Comparison of ENCODE assay signal across 27 cellular contexts in the genomic region with DNA sequence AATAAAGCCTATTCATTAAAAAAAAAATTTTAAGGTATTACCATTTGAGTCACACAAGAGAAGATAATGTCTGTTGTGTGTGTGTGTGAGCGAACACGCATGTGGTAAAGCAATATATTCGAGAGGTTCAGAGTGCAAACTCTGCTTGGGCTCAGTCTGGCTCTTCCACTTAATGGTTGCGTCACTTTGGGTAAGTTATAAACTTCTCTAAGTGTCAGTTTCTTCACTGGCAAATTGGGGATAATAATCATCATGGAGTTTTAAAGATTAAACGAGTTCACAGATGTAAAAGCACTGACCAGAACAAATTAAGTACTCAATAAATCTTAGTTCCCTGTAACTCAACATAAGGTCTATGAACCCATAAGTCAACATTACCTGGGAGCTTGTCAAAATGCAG. TPM values are rescaled to one million over a fixed set of nuclear protein-coding genes. Genes with fewer than 3 reads are reported as not detected.
DNase-seq lines count a peak whose midpoint lies in the region; ATAC-seq and TF ChIP-seq lines count a peak whose summit lies in the region.
"Had no signal": no experiment of that assay in that cellular context is flagged by ENCODE, and none has a peak within 500 bp of the region (broad histone marks: within the 10 kb centered on the region; RNA-seq: fewer than 3 reads in every experiment).

No MANE protein-coding gene starts in this region.

- H3K27ac Mint-ChIP-seq in activated T-cell treated with anti-CD3 and anti-CD28 coated beads, Interleukin-2, amount 50 U/mL, for 24 hours: peak overlapping the region; percentile 33
- no peak overlapping the region for H3K27ac Mint-ChIP-seq in central memory CD8-positive, alpha-beta T cell (ENCODE audit: low read depth)

- no peak overlapping the region for H3K4me3 Mint-ChIP-seq in activated T-cell treated with anti-CD3 and anti-CD28 coated beads, Interleukin-2, amount 50 U/mL, for 24 hours
- peak overlapping the region; percentile 41 for H3K4me3 Mint-ChIP-seq in central memory CD8-positive, alpha-beta T cell

- peaks cover 10% of the 10 kb centered on the region; the same call in 1 of the 2 replicates for H4K20me1 ChIP-seq in IMR-90 (ENCODE audit: insufficient read depth, low read length)

- H3K4me1 Mint-ChIP-seq in activated T-cell treated with anti-CD3 and anti-CD28 coated beads, Interleukin-2, amount 50 U/mL, for 24 hours (ENCODE audit: low read depth): peaks cover 66% of the 10 kb centered on the region
- peaks cover 81% of the 10 kb centered on the region for H3K4me1 Mint-ChIP-seq in central memory CD8-positive, alpha-beta T cell

- dilution Hi-C loops in IMR-90 (cut with HindIII; ENCODE audit: low sequenced_read_pairs, unreplicated experiment): no loop called here

- WGBS in IMR-90 (ENCODE audit: extremely low coverage in 2 of 2, insufficient read length in 1 of 2), 2 experiments: no CpG with 5 or more reads among the region's 5 CpGs
- WGBS in liver: 74% methylated on average over 5 of the region's 5 CpGs

- H3K27me3 ChIP-seq in IMR-90 (ENCODE audit: control insufficient read depth, insufficient read depth, low read length) (no peaks in the 10 kb centered on the region), liver (ENCODE audit: control insufficient read depth in 4 of 4, insufficient read depth in 4 of 4, low read length in 3 of 4) (no peaks in the 10 kb centered on the region)

- H4K91ac ChIP-seq in IMR-90 (ENCODE audit: insufficient read depth, low read depth, low read length): no peak overlapping the region

- no peak overlapping the region for H3K56ac ChIP-seq in IMR-90 (ENCODE audit: extremely low read depth, insufficient read depth, low read length)

- H3K27ac ChIP-seq in IMR-90 (ENCODE audit: insufficient read depth, low read length) (no peak overlapping the region), liver (ENCODE audit: low read depth in 1 of 2, low read length in 2 of 2) (no peak overlapping the region)
- H3K27ac ChIP-seq: A549, RWPE1, SK-N-MC had no signal

- CTCF ChIA-PET in IMR-90 (lab: Yijun Ruan, JAX): no interaction called here

- H3K27me3 Mint-ChIP-seq in activated T-cell treated with anti-CD3 and anti-CD28 coated beads, Interleukin-2, amount 50 U/mL, for 24 hours: no peaks in the 10 kb centered on the region
- H3K27me3 Mint-ChIP-seq in central memory CD8-positive, alpha-beta T cell: no peaks in the 10 kb centered on the region
- H3K27me3 Mint-ChIP-seq: CD4-positive, alpha-beta memory T cell had no signal

- DNase-seq in activated T-cell treated with anti-CD3 and anti-CD28 coated beads, Interleukin-2, amount 50 U/mL, for 24 hours: no peak
- DNase-seq in activated T-cell treated with anti-CD3 and anti-CD28 coated beads for 4 hours (no peak), IMR-90 (no peak), HK-2 (ENCODE audit: unreplicated experiment) (no peak), GF-D8 (lab: John Stamatoyannopoulos, UW) (no peak)
- DNase-seq in central memory CD8-positive, alpha-beta T cell (ENCODE audit: low spot score in 2 of 2): no peak
- DNase-seq: AML-193; C1 segment of cervical spinal cord; Caco-2; CD4-positive, alpha-beta memory T cell; EL; GDM1; GOT3; Kasumi-1; NCI-H2029 treated with DMSO at 0.1 percent for 48 hours; NCI-H446 treated with DMSO at 0.1 percent for 48 hours; NCI-H526; NCI-H82; SHP77 had no signal

- H2BK5ac ChIP-seq in IMR-90 (ENCODE audit: low read depth, low read length, poor library complexity, severe bottlenecking): no peak overlapping the region

- TF ChIP-seq CTCF in IMR-90 (conservative IDR thresholded peaks at IDR 0.05; ENCODE audit: low read depth, low read length) (no peak), liver (IDR thresholded peaks at IDR 0.05; ENCODE audit: low read depth, low read length, missing input control) (no peak)

- H3K4ac ChIP-seq in IMR-90 (ENCODE audit: low read depth, low read length): no peak overlapping the region

- H2BK20ac ChIP-seq in IMR-90 (ENCODE audit: low read depth, low read length): no peak overlapping the region

- H3K23ac ChIP-seq in IMR-90 (ENCODE audit: low read depth, low read length): no peak overlapping the region

- TF ChIP-seq POLR2A in IMR-90 (IDR thresholded peaks at IDR 0.05; ENCODE audit: low read depth, low read length): no peak

- no peak overlapping the region for H2AFZ ChIP-seq in IMR-90 (replicated peaks; ENCODE audit: low read length, poor library complexity)

- TF ChIP-seq RAD21 in IMR-90 (IDR thresholded peaks at IDR 0.05; ENCODE audit: low read length) (no peak), liver (IDR thresholded peaks at IDR 0.05) (no peak)

- no peak overlapping the region for H3K14ac ChIP-seq in IMR-90 (replicated peaks; ENCODE audit: low read depth, low read length)

- H4K5ac ChIP-seq in IMR-90 (ENCODE audit: low read depth, low read length): no peak overlapping the region

- H2BK15ac ChIP-seq in IMR-90 (ENCODE audit: low read depth, low read length): no peak overlapping the region

- H2AK5ac ChIP-seq in IMR-90 (ENCODE audit: low read depth, low read length): no peak overlapping the region

- H3K9me3 Mint-ChIP-seq in activated T-cell treated with anti-CD3 and anti-CD28 coated beads, Interleukin-2, amount 50 U/mL, for 24 hours: no peaks in the 10 kb centered on the region
- H3K9me3 Mint-ChIP-seq in central memory CD8-positive, alpha-beta T cell: no peaks in the 10 kb centered on the region

- no peaks in the 10 kb centered on the region for H3K9me1 ChIP-seq in IMR-90 (ENCODE audit: insufficient read depth, low read length)

- H3K9me3 ChIP-seq in IMR-90 (ENCODE audit: control insufficient read depth, insufficient read depth, low read length): no peaks in the 10 kb centered on the region
- no peaks in the 10 kb centered on the region for H3K9me3 ChIP-seq in liver (ENCODE audit: control insufficient read depth in 4 of 4, low read length in 3 of 4)
- H3K9me3 ChIP-seq: A549, Caco-2, HAP-1 had no signal

- H4K8ac ChIP-seq in IMR-90 (ENCODE audit: low read depth in 2 of 2, low read length in 2 of 2): no peak overlapping the region

- POLR2A ChIA-PET in IMR-90 (lab: Charles Lee; ENCODE audit: unreplicated experiment): no interaction called here

- no peak overlapping the region for H3K4me2 ChIP-seq in IMR-90 (ENCODE audit: low read depth, low read length)
- H3K4me2 ChIP-seq: A549 had no signal

- H3K4me1 ChIP-seq in IMR-90 (ENCODE audit: control insufficient read depth, insufficient read depth, low read length): peaks cover 5% of the 10 kb centered on the region; the same call in 1 of the 2 replicates
- peaks cover 2 to 23% (median 17%) of the 10 kb centered on the region in 4 donors for H3K4me1 ChIP-seq in liver (ENCODE audit: control insufficient read depth in 4 of 4, insufficient read depth in 4 of 4, low read length in 3 of 4)

- H3K36me3 ChIP-seq in IMR-90 (ENCODE audit: control insufficient read depth, insufficient read depth, low read length) (no peaks in the 10 kb centered on the region), liver (ENCODE audit: control insufficient read depth in 4 of 4, insufficient read depth in 3 of 4, low read depth in 1 of 4, low read length in 3 of 4) (no peaks in the 10 kb centered on the region)
- H3K36me3 ChIP-seq: HAP-1 had no signal

- H3K9ac ChIP-seq in IMR-90 (ENCODE audit: low read depth, low read length) (no peak overlapping the region), liver (ENCODE audit: low read depth in 1 of 2, low read length in 2 of 2) (no peak overlapping the region)

- no peak overlapping the region for H3K4me3 ChIP-seq in IMR-90 (ENCODE audit: insufficient read depth, low read depth, low read length)
- H3K4me3 ChIP-seq in liver (ENCODE audit: low read depth in 1 of 3, low read length in 3 of 3): no peak overlapping the region
- H3K4me3 ChIP-seq: A549, HAP-1, K562, SK-N-MC had no signal

- H3K79me1 ChIP-seq in IMR-90 (ENCODE audit: low read depth in 1 of 2, low read length in 2 of 2): peaks cover 17 to 58% of the 10 kb centered on the region in 2 experiments

- intact Hi-C loops in IMR-90 (cut with micrococcal nuclease): no loop called here

- ATAC-seq in IMR-90 (ENCODE audit: low read depth) (no peak), HG03565 (IDR thresholded peaks at IDR 0.05; ENCODE audit: unreplicated experiment) (no peak)
- ATAC-seq in central memory CD8-positive, alpha-beta T cell (replicated peaks; ENCODE audit: extremely low read depth, poor library complexity, severe bottlenecking): no peak
- ATAC-seq: A549, K562, Panc1 had no signal

- H2AK9ac ChIP-seq in IMR-90 (replicated peaks; ENCODE audit: low read depth, low read length, poor library complexity): no peak overlapping the region

- no peak overlapping the region for H3K18ac ChIP-seq in IMR-90 (ENCODE audit: low read depth, low read length)

- in situ Hi-C loops in IMR-90 (cut with MboI; ENCODE audit: low sequenced_read_pairs): no loop called here

- BruUV-seq in IMR-90 (replicated peaks; lab: Mats Ljungman, UMichigan): no TSS peak

- H2BK120ac ChIP-seq in IMR-90 (ENCODE audit: low read depth, low read length): no peak overlapping the region

- peaks cover 7% of the 10 kb centered on the region for H3K36me3 Mint-ChIP-seq in activated T-cell treated with anti-CD3 and anti-CD28 coated beads, Interleukin-2, amount 50 U/mL, for 24 hours (ENCODE audit: low read depth)
- H3K36me3 Mint-ChIP-seq in central memory CD8-positive, alpha-beta T cell (ENCODE audit: insufficient read depth): peaks cover 25% of the 10 kb centered on the region

TF ChIP-seq in IMR-90, 13 proteins besides CTCF, POLR2A, EP300 and RAD21 (continues in another document):
- no peak for TF ChIP-seq RCOR1 (IDR thresholded peaks at IDR 0.05; ENCODE audit: insufficient replicate concordance, low read length)
- no peak for TF ChIP-seq MAZ (IDR thresholded peaks at IDR 0.05; ENCODE audit: borderline replicate concordance, low read depth, low read length)

TF ChIP-seq in liver, 16 proteins besides CTCF, POLR2A, EP300 and RAD21:
- TF ChIP-seq TAF1 (conservative IDR thresholded peaks at IDR 0.05) (no peak), RXRA (IDR thresholded peaks at IDR 0.05) (peak; percentile 17 to 33)

RNA-seq across cellular contexts. Expression of gene SIK3, which starts 37.0 kb away (rescaled TPM):
- total RNA-seq in IMR-90 (2012; rRNA removed) (8.2 and 17.2 TPM in 2 replicates), liver (10 to 100 TPM; 17.6 to 52.4 TPM)
- polyA plus RNA-seq in IMR-90 (2012; rRNA removed) (7.5 and 9.1 TPM in 2 replicates), liver (10 to 100 TPM in 1 of 2 donors, 1 to 10 TPM in 1; 6.9 to 11.2 TPM)
- polyA plus RNA-seq in IMR-90 (2012; cell fraction: cytosol; rRNA removed): 4.5 and 6.9 TPM in 2 replicates
- 18.6 and 18.8 TPM in 2 replicates for polyA plus RNA-seq in IMR-90 (2012; cell fraction: nucleus; rRNA removed; ENCODE audit: low replicate concordance)
